In genomic region chr21:16086936-16087335, GRCh38 we compare ENCODE assay signal across 13 cellular contexts.
"Had no signal": no experiment of that assay in that cellular context is flagged by ENCODE, and none has a peak within 500 bp of the region (broad histone marks: within the 10 kb centered on the region; RNA-seq: fewer than 3 reads in every experiment).

No MANE protein-coding gene starts in this region.

- H3K36me3 ChIP-seq: heart left ventricle, sigmoid colon, SJCRH30, thyroid gland had no signal

- H3K27me3 Mint-ChIP-seq: activated naive CD4-positive, alpha-beta T cell treated with anti-CD3 and anti-CD28 coated beads, Interleukin-2, amount 50 U/mL, for 24 hours; stimulated activated naive CD8-positive, alpha-beta T cell treated with anti-CD3 and anti-CD28 coated beads, Interleukin-15, amount 100 ng/mL, for 72 hours had no signal

- H3K9me3 Mint-ChIP-seq: activated naive CD4-positive, alpha-beta T cell treated with anti-CD3 and anti-CD28 coated beads, Interleukin-2, amount 50 U/mL, for 24 hours; stimulated activated naive CD8-positive, alpha-beta T cell treated with anti-CD3 and anti-CD28 coated beads, Interleukin-15, amount 100 ng/mL, for 72 hours had no signal

- H3K9me3 ChIP-seq: heart left ventricle, sigmoid colon, SJCRH30, thyroid gland had no signal

- H3K4me3 Mint-ChIP-seq: activated naive CD4-positive, alpha-beta T cell treated with anti-CD3 and anti-CD28 coated beads, Interleukin-2, amount 50 U/mL, for 24 hours; stimulated activated naive CD8-positive, alpha-beta T cell treated with anti-CD3 and anti-CD28 coated beads, Interleukin-15, amount 100 ng/mL, for 72 hours had no signal

- ATAC-seq: activated CD4-positive, CD25-positive, alpha-beta regulatory T cell treated with anti-CD3 and anti-CD28 coated beads, Interleukin-2, amount 50 U/mL, for 24 hours; heart left ventricle; left ventricle myocardium superior; stimulated activated naive CD8-positive, alpha-beta T cell treated with anti-CD3 and anti-CD28 coated beads, Interleukin-15, amount 100 ng/mL, for 72 hours had no signal

- H3K4me1 Mint-ChIP-seq: activated naive CD4-positive, alpha-beta T cell treated with anti-CD3 and anti-CD28 coated beads, Interleukin-2, amount 50 U/mL, for 24 hours; stimulated activated naive CD8-positive, alpha-beta T cell treated with anti-CD3 and anti-CD28 coated beads, Interleukin-15, amount 100 ng/mL, for 72 hours had no signal

- H3K4me3 ChIP-seq: heart left ventricle, sigmoid colon, thyroid gland had no signal

- DNase-seq: amygdala; foreskin melanocyte; heart left ventricle; islet precursor cell; left ventricle myocardium superior; sigmoid colon; stimulated activated CD4-positive, alpha-beta T cell treated with anti-CD3 and anti-CD28 coated beads, Interleukin-15, amount 100 ng/mL, for 24 hours; stimulated activated CD4-positive, alpha-beta T cell treated with anti-CD3 and anti-CD28 coated beads, Interleukin-4, amount 100 ng/mL, for 4 hours; stimulated activated naive CD8-positive, alpha-beta T cell treated with anti-CD3 and anti-CD28 coated beads, Interleukin-15, amount 100 ng/mL, for 72 hours; thyroid gland had no signal

- H3K27ac Mint-ChIP-seq: activated naive CD4-positive, alpha-beta T cell treated with anti-CD3 and anti-CD28 coated beads, Interleukin-2, amount 50 U/mL, for 24 hours; stimulated activated naive CD8-positive, alpha-beta T cell treated with anti-CD3 and anti-CD28 coated beads, Interleukin-15, amount 100 ng/mL, for 72 hours had no signal

- H3K27me3 ChIP-seq: heart left ventricle, sigmoid colon, SJCRH30, thyroid gland had no signal

- H3K27ac ChIP-seq: heart left ventricle, sigmoid colon, SJCRH30, thyroid gland had no signal

- H3K4me1 ChIP-seq: thyroid gland had no signal

- H3K36me3 Mint-ChIP-seq: activated naive CD4-positive, alpha-beta T cell treated with anti-CD3 and anti-CD28 coated beads, Interleukin-2, amount 50 U/mL, for 24 hours had no signal
